Comparison of ENCODE assay signal across 1 cellular context in genomic region chr17:49225554-49226236, GRCh38.
TF ChIP-seq lines count a peak whose summit lies in the region.

No MANE protein-coding gene starts in this region.

TF ChIP-seq in endothelial cell of umbilical vein, 7 proteins besides CTCF, POLR2A, EP300 and RAD21:
- TF ChIP-seq EZH2 (IDR thresholded peaks at IDR 0.05; ENCODE audit: borderline replicate concordance, low read depth, low read length, severe bottlenecking) (no peak), POLR2AphosphoS5 (IDR thresholded peaks at IDR 0.05; ENCODE audit: insufficient read depth, low read depth, low read length) (peak; percentile 23)
